In the genomic region with DNA sequence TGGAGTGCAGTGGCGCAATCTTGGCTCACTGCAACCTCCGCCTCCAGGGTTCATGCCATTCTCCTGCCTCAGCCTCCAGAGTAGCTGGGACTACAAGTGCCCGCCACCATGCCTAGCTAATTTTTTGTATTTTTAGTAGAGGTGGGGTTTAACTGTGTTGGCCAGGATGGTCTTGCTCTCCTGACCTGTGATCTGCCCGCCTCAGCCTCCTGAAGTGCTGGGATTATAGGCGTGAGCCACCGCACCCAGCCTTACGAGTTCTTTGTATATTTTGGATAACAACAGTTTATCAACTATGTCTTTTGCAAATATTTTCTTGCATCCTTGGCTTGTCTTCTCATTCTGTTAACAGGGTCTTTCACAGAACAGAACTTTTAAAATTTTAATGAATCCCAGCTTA, we compare ENCODE assay signal across 6 cellular contexts. TPM values are rescaled to one million over a fixed set of nuclear protein-coding genes. Genes with fewer than 3 reads are reported as not detected.
"Had no signal": no experiment of that assay in that cellular context is flagged by ENCODE, and none has a peak within 500 bp of the region (broad histone marks: within the 10 kb centered on the region; RNA-seq: fewer than 3 reads in every experiment).

No MANE protein-coding gene starts in this region.

RNA-seq across cellular contexts. Expression of a gene that starts 43.2 kb away (rescaled TPM):
- total RNA-seq: GM23248, GM23338, H1, H4, H7, H9 had no signal
- polyA plus RNA-seq: GM23338, H1 had no signal
